Comparison of ENCODE assay signal across 1 cellular context in the genomic region with DNA sequence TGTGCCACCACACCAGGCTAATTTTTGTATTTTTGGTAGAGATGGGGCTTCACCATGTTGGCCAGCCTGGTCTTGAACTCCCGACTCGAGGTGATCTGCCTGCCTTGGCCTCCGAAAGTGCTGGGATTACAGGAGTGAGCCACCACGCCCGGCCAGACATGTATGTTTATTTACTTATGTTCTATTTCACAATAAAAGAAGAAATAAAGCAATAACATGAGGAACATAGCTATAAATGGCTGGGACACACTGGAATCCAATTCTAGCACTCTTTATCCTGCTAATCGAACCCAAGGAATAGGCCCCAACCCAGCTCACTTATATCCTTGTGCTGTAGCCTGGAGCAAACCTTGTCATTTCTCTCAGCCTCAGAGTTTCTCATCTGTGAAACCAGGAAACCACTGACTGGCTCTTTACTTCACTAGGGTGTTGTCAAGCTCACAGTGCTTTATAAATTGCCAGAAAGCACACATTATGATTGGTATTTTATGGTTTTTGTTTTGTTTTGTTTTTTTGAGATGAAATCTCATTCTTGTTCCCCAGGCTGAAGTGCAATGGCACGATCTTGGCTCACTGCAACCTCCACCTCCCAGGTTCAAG.
TF ChIP-seq lines count a peak whose summit lies in the region.

No MANE protein-coding gene starts in this region.

TF ChIP-seq in GM12878, 131 proteins besides CTCF, POLR2A, EP300 and RAD21:
- no peak for TF ChIP-seq ZNF592 (IDR thresholded peaks at IDR 0.05)
- no peak for TF ChIP-seq CHD4 (IDR thresholded peaks at IDR 0.05)
- TF ChIP-seq E4F1 (IDR thresholded peaks at IDR 0.05; ENCODE audit: borderline replicate concordance, partially characterized antibody): peak; percentile 17
- no peak for TF ChIP-seq TCF3 (IDR thresholded peaks at IDR 0.05; ENCODE audit: borderline replicate concordance, insufficient read depth, low read depth, low read length)
- TF ChIP-seq, protein P1, sequence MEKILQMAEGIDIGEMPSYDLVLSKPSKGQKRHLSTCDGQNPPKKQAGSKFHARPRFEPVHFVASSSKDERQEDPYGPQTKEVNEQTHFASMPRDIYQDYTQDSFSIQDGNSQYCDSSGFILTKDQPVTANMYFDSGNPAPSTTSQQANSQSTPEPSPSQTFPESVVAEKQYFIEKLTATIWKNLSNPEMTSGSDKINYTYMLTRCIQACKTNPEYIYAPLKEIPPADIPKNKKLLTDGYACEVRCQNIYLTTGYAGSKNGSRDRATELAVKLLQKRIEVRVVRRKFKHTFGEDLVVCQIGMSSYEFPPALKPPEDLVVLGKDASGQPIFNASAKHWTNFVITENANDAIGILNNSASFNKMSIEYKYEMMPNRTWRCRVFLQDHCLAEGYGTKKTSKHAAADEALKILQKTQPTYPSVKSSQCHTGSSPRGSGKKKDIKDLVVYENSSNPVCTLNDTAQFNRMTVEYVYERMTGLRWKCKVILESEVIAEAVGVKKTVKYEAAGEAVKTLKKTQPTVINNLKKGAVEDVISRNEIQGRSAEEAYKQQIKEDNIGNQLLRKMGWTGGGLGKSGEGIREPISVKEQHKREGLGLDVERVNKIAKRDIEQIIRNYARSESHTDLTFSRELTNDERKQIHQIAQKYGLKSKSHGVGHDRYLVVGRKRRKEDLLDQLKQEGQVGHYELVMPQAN (conservative IDR thresholded peaks at IDR 0.05): no peak
- peak; percentile 51; the same call in 1 of the 2 replicates for TF ChIP-seq RUNX3 (IDR thresholded peaks at IDR 0.05; ENCODE audit: low read length)
TF ChIP-seq in GM12878: peak in this region for 2.
